Comparison of ENCODE assay signal across 24 cellular contexts in the genomic region with DNA sequence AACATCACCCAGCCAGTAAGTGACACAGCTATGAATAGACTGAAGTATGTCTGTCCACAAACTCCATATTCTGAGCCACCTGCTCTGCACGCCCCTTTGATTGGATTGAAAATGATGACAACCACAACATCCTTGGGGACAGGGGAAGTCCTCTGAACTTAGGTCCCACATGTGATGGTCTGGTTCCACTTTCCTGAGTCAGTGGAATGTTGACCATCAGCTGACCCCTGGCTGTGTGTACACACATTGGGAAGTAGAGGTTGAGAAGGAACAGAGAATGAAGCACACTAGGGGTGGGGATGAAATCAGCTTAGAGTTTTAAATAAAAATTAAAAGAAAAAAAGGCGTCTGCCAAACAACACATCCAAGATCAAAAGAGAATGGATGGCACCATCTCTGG. TPM values are rescaled to one million over a fixed set of nuclear protein-coding genes. Genes with fewer than 3 reads are reported as not detected.
"Had no signal": no experiment of that assay in that cellular context is flagged by ENCODE, and none has a peak within 500 bp of the region (broad histone marks: within the 10 kb centered on the region; RNA-seq: fewer than 3 reads in every experiment).

No MANE protein-coding gene starts in this region.

- H3K9me3 ChIP-seq: MG63, SJSA1 had no signal

- FAIRE-seq: HTR-8/SVneo, RCC 7860 had no signal

- H3K27ac ChIP-seq: HL-60, SJSA1, SK-N-MC had no signal

- DNase-seq: Karpas-422, KG1, MG63, NCI-H1092, NCI-H1105 treated with DMSO at 0.1 percent for 48 hours, NCI-H1417 treated with DMSO at 0.1 percent for 48 hours, NCI-H146, NCI-H1694 treated with DMSO at 0.1 percent for 48 hours, NCI-H1930, NCI-H2081, NCI-H2107, NCI-H2227 treated with DMSO at 0.1 percent for 48 hours, NCI-H510A, NCI-H524 treated with DMSO at 0.1 percent for 48 hours, NCI-H69, NCI-H774, Right ventricle myocardium superior, RPMI8226, SIG-M5 had no signal

- H3K4me1 ChIP-seq: SJSA1 had no signal

- H3K4me3 ChIP-seq: MG63, SJSA1, SK-N-MC had no signal

- H3K36me3 ChIP-seq: MG63, SJSA1 had no signal

RNA-seq across cellular contexts. Expression of a gene that starts 8.0 kb away (rescaled TPM):
- total RNA-seq: Right ventricle myocardium superior, SJSA1 had no signal
